In genomic region chr14:89164168-89165074, GRCh38 we compare ENCODE assay signal across 8 cellular contexts.
A peak's percentile ranks its signal among the peaks of the same experiment; 100 is the strongest.
DNase-seq lines count a peak whose midpoint lies in the region; ATAC-seq lines count a peak whose summit lies in the region.

No MANE protein-coding gene starts in this region.

- peaks cover 35% of the 10 kb centered on the region for H3K4me1 Mint-ChIP-seq in activated naive CD8-positive, alpha-beta T cell (ENCODE audit: low read depth)

- H3K27me3 Mint-ChIP-seq in activated naive CD8-positive, alpha-beta T cell = no peaks in the 10 kb centered on the region

- H3K4me3 ChIP-seq in rectal smooth muscle tissue (ENCODE audit: low read length) = peak overlapping the region; percentile 37

- H3K4me1 ChIP-seq in rectal smooth muscle tissue (ENCODE audit: control insufficient read depth, insufficient read depth, low read length) = peaks cover 7% of the 10 kb centered on the region

- no peaks in the 10 kb centered on the region for H3K9me3 Mint-ChIP-seq in activated naive CD8-positive, alpha-beta T cell (ENCODE audit: low read depth)

- H3K9ac ChIP-seq in rectal smooth muscle tissue (ENCODE audit: low read length) = no peak overlapping the region

- peak overlapping the region; percentile 81 for H3K27ac Mint-ChIP-seq in activated naive CD8-positive, alpha-beta T cell

- peak overlapping the region; percentile 11 for H3K27ac ChIP-seq in rectal smooth muscle tissue (ENCODE audit: low read depth, low read length)

- H3K36me3 Mint-ChIP-seq in activated naive CD8-positive, alpha-beta T cell = peaks cover 17% of the 10 kb centered on the region

- H3K4me3 Mint-ChIP-seq in activated naive CD8-positive, alpha-beta T cell = no peak overlapping the region

- ATAC-seq in GM18868 (IDR thresholded peaks at IDR 0.05; ENCODE audit: unreplicated experiment) (peak; percentile 44), HG02763 (IDR thresholded peaks at IDR 0.05; ENCODE audit: unreplicated experiment) (peak; percentile 28)

- no peak for DNase-seq in NCI-H1694 (lab: John Stamatoyannopoulos, UW)
- no peak for DNase-seq in NCI-H1092 (lab: John Stamatoyannopoulos, UW)
- no peak for DNase-seq in DMS79 (lab: John Stamatoyannopoulos, UW)
- DNase-seq in glomerular visceral epithelial cell (ENCODE audit: extremely low spot score) = no peak

- peaks cover 8% of the 10 kb centered on the region for H3K36me3 ChIP-seq in rectal smooth muscle tissue (ENCODE audit: control insufficient read depth, insufficient read depth, low read length)

- H3K27me3 ChIP-seq in rectal smooth muscle tissue (ENCODE audit: control insufficient read depth, insufficient read depth, low read length) = no peaks in the 10 kb centered on the region
